In the genomic region with DNA sequence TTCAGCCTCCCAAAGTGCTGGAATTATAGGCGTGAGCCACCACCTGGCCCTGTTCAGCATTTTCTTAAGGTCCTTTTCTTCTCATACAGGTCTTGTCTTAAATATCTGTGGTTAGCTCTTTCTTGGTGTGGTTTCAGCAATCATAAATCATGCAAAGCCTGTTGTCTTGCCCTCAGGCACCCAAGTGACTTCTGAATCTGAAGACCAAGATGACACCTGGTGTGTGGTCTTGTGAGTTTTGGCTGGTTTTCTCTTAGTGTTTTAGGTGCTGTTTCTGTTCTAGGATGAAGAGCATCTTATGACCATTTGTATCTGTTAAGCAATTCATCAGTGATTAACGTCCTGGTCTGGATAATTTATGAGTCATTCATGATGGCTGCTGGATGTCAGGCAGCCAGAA, we compare ENCODE assay signal across 1 cellular context.
TF ChIP-seq lines count a peak whose summit lies in the region.

No MANE protein-coding gene starts in this region.

TF ChIP-seq in GM12878, 131 proteins besides CTCF, POLR2A, EP300 and RAD21:
- TF ChIP-seq POU2F2 (IDR thresholded peaks at IDR 0.05; ENCODE audit: borderline replicate concordance, low read depth, low read length) (0 out of 3 replicates have a peak, but pooled peaks have one; percentile 10), MTA2 (IDR thresholded peaks at IDR 0.05; ENCODE audit: low read depth) (no peak), RUNX3 (IDR thresholded peaks at IDR 0.05; ENCODE audit: low read length) (peak; percentile 67), YBX1 (IDR thresholded peaks at IDR 0.05) (no peak)
- TF ChIP-seq, protein P1, sequence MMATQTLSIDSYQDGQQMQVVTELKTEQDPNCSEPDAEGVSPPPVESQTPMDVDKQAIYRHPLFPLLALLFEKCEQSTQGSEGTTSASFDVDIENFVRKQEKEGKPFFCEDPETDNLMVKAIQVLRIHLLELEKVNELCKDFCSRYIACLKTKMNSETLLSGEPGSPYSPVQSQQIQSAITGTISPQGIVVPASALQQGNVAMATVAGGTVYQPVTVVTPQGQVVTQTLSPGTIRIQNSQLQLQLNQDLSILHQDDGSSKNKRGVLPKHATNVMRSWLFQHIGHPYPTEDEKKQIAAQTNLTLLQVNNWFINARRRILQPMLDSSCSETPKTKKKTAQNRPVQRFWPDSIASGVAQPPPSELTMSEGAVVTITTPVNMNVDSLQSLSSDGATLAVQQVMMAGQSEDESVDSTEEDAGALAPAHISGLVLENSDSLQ (IDR thresholded peaks at IDR 0.05): peak; percentile 48; the same call in 1 of the 2 replicates
